ENCODE assay signal across 15 cellular contexts in genomic region chr6:114167583-114168576, GRCh38.
"Had no signal": no experiment of that assay in that cellular context is flagged by ENCODE, and none has a peak within 500 bp of the region (broad histone marks: within the 10 kb centered on the region; RNA-seq: fewer than 3 reads in every experiment).

No MANE protein-coding gene starts in this region.

- DNase-seq: activated CD4-positive, alpha-beta memory T cell treated with anti-CD3 and anti-CD28 coated beads for 36 hours; activated effector memory CD4-positive, alpha-beta T cell treated with anti-CD3 and anti-CD28 coated beads, Interleukin-2, amount 50 U/mL, for 16 hours; activated T-cell treated with anti-CD3 and anti-CD28 coated beads, Interleukin-2, amount 50 U/mL, for 4 hours; amniotic stem cell; cerebellar nuclear complex; dermis blood vessel endothelial cell; natural killer cell; occipital lobe; psoas muscle; stimulated activated CD4-positive, alpha-beta T cell treated with anti-CD3 and anti-CD28 coated beads, Interleukin-4, amount 100 ng/mL, for 24 hours had no signal

- H3K36me3 ChIP-seq: thoracic aorta had no signal

- H3K36me3 Mint-ChIP-seq: activated CD4-positive, alpha-beta memory T cell treated with anti-CD3 and anti-CD28 coated beads for 36 hours; activated naive CD4-positive, alpha-beta T cell treated with anti-CD3 and anti-CD28 coated beads, Interleukin-2, amount 50 U/mL, for 72 hours; brain; memory B cell; natural killer cell had no signal

- ATAC-seq: activated naive CD4-positive, alpha-beta T cell treated with anti-CD3 and anti-CD28 coated beads, Interleukin-2, amount 50 U/mL, for 72 hours; activated T-cell treated with anti-CD3 and anti-CD28 coated beads, Interleukin-2, amount 50 U/mL, for 4 hours; natural killer cell; psoas muscle had no signal

- H3K9me3 Mint-ChIP-seq: activated CD4-positive, alpha-beta memory T cell treated with anti-CD3 and anti-CD28 coated beads for 36 hours; activated naive CD4-positive, alpha-beta T cell treated with anti-CD3 and anti-CD28 coated beads, Interleukin-2, amount 50 U/mL, for 72 hours; activated T-cell treated with anti-CD3 and anti-CD28 coated beads, Interleukin-2, amount 50 U/mL, for 4 hours; memory B cell; stimulated activated naive CD8-positive, alpha-beta T cell treated with anti-CD3 and anti-CD28 coated beads, Interleukin-15, Interleukin-2, amounts not matched to agents 100 ng/mL and 50 ng/mL, for 24 hours had no signal

- H3K4me3 ChIP-seq: psoas muscle, thoracic aorta had no signal

- H3K27me3 Mint-ChIP-seq: brain; stimulated activated naive CD8-positive, alpha-beta T cell treated with anti-CD3 and anti-CD28 coated beads, Interleukin-15, Interleukin-2, amounts not matched to agents 100 ng/mL and 50 ng/mL, for 24 hours had no signal

- H3K4me3 Mint-ChIP-seq: activated CD4-positive, alpha-beta memory T cell treated with anti-CD3 and anti-CD28 coated beads for 36 hours; activated T-cell treated with anti-CD3 and anti-CD28 coated beads, Interleukin-2, amount 50 U/mL, for 4 hours; brain; memory B cell; natural killer cell; stimulated activated naive CD8-positive, alpha-beta T cell treated with anti-CD3 and anti-CD28 coated beads, Interleukin-15, Interleukin-2, amounts not matched to agents 100 ng/mL and 50 ng/mL, for 24 hours had no signal

- H3K27ac ChIP-seq: psoas muscle, thoracic aorta had no signal

- H3K9me3 ChIP-seq: psoas muscle, thoracic aorta had no signal

- H3K4me1 ChIP-seq: psoas muscle had no signal

- H3K4me1 Mint-ChIP-seq: memory B cell, natural killer cell had no signal

- H3K27ac Mint-ChIP-seq: activated CD4-positive, alpha-beta memory T cell treated with anti-CD3 and anti-CD28 coated beads for 36 hours; activated naive CD4-positive, alpha-beta T cell treated with anti-CD3 and anti-CD28 coated beads, Interleukin-2, amount 50 U/mL, for 72 hours; brain; memory B cell; natural killer cell; stimulated activated naive CD8-positive, alpha-beta T cell treated with anti-CD3 and anti-CD28 coated beads, Interleukin-15, Interleukin-2, amounts not matched to agents 100 ng/mL and 50 ng/mL, for 24 hours had no signal
